ENCODE assay signal across 1 cellular context in the genomic region with DNA sequence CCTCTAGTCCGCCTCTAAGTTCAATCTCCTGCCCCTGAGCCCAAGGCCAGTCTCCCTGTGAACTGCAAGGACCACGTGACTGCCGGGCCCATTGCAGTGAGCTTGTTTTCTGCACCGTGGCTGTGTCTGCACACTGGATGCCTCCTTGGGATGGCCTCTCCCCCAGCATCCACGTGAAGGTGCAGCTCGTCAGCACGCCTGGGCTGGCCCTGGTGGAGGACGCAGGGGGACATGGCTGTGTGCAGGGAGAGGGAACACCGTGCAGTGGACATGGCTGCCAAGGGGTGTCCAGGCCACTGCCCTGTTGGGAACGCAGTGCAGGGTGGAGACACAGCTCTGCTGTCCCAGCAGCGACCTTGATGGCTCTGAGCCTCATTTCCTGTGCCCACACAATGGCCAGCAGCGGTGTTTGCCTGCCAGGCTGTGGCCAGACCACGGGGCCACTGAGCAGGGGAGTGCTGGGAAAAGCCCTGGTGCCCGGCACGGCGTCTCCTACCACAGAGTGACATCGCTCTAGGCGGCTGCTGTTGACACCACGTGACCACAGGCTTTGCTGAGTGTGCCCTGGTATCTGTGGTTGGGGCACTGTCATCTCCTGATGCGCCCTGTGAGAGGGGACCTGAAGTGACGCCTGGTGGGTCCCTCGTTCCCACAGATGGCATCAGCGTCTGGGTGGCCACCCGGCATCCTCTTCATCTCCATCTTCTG.
TF ChIP-seq lines count a peak whose summit lies in the region.

No MANE protein-coding gene starts in this region.

TF ChIP-seq in SK-N-SH treated with all-trans-retinoic acid at 6 μM for 48 hours, 23 proteins besides CTCF, POLR2A, EP300 and RAD21 (continued from another document):
- TF ChIP-seq, protein P1, sequence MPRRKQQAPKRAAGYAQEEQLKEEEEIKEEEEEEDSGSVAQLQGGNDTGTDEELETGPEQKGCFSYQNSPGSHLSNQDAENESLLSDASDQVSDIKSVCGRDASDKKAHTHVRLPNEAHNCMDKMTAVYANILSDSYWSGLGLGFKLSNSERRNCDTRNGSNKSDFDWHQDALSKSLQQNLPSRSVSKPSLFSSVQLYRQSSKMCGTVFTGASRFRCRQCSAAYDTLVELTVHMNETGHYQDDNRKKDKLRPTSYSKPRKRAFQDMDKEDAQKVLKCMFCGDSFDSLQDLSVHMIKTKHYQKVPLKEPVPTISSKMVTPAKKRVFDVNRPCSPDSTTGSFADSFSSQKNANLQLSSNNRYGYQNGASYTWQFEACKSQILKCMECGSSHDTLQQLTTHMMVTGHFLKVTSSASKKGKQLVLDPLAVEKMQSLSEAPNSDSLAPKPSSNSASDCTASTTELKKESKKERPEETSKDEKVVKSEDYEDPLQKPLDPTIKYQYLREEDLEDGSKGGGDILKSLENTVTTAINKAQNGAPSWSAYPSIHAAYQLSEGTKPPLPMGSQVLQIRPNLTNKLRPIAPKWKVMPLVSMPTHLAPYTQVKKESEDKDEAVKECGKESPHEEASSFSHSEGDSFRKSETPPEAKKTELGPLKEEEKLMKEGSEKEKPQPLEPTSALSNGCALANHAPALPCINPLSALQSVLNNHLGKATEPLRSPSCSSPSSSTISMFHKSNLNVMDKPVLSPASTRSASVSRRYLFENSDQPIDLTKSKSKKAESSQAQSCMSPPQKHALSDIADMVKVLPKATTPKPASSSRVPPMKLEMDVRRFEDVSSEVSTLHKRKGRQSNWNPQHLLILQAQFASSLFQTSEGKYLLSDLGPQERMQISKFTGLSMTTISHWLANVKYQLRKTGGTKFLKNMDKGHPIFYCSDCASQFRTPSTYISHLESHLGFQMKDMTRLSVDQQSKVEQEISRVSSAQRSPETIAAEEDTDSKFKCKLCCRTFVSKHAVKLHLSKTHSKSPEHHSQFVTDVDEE (CRISPR knock-in tag; IDR thresholded peaks at IDR 0.05) = no peak
- no peak for TF ChIP-seq CSDC2 (CRISPR knock-in tag; IDR thresholded peaks at IDR 0.05)
- no peak for TF ChIP-seq ARNTL (CRISPR knock-in tag; IDR thresholded peaks at IDR 0.05; ENCODE audit: borderline replicate concordance, low read depth)
